9 cellular contexts compared by ENCODE assay signal in genomic region chr10:103472005-103472404, GRCh38. TPM values are rescaled to one million over a fixed set of nuclear protein-coding genes. Genes with fewer than 3 reads are reported as not detected.
DNase-seq lines count a peak whose midpoint lies in the region; ATAC-seq, FAIRE-seq and TF ChIP-seq lines count a peak whose summit lies in the region.
"Had no signal": no experiment of that assay in that cellular context is flagged by ENCODE, and none has a peak within 500 bp of the region (broad histone marks: within the 10 kb centered on the region; RNA-seq: fewer than 3 reads in every experiment).

No MANE protein-coding gene starts in this region.

- H4K5ac ChIP-seq in H1 (ENCODE audit: insufficient read length, low read depth, low read length) = no peak overlapping the region

- TF ChIP-seq RAD21 in H1 (IDR thresholded peaks at IDR 0.05 in 1 of 2, conservative IDR thresholded peaks at IDR 0.05 in 1 of 2; ENCODE audit: low read depth in 2 of 2, low read length in 2 of 2) = no peak

- no peak for FAIRE-seq in H1 (lab: Jason Lieb, UNC)

- no peak overlapping the region for H3K27ac ChIP-seq in CD8-positive, alpha-beta memory T cell (ENCODE audit: low read depth, low read length)
- H3K27ac ChIP-seq in H1 (ENCODE audit: low read depth, low read length) = no peak overlapping the region

- no peak overlapping the region for H4K8ac ChIP-seq in H1 (ENCODE audit: extremely low read depth, insufficient read depth, low read length)

- H3K4me3 Mint-ChIP-seq in CD8-positive, alpha-beta memory T cell = peak overlapping the region in 5 of 7 donors; percentile 77 to 88 (median 80)

- no peak overlapping the region for H3K56ac ChIP-seq in H1 (replicated peaks; ENCODE audit: insufficient read length, low read depth, low read length)

- H4K91ac ChIP-seq in H1 (replicated peaks; ENCODE audit: insufficient read length, low read length) = peak overlapping the region; percentile 62

- peaks cover 0 to 2% (median 0%) of the 10 kb centered on the region in 3 donors for H3K36me3 Mint-ChIP-seq in CD8-positive, alpha-beta memory T cell

- H3K23me2 ChIP-seq in H1 (ENCODE audit: low read depth, low read length) = peaks cover 4% of the 10 kb centered on the region; the same call in 1 of the 2 replicates

- H3K14ac ChIP-seq in H1 (ENCODE audit: insufficient read length) = no peak overlapping the region

- no peak for TF ChIP-seq POLR2A in H1 (IDR thresholded peaks at IDR 0.05; ENCODE audit: control extremely low read depth in 1 of 2, low read depth in 2 of 2, low read length in 2 of 2)

- H3K4me1 ChIP-seq in CD8-positive, alpha-beta memory T cell (ENCODE audit: insufficient read depth, low read length) = peaks cover 31% of the 10 kb centered on the region
- H3K4me1 ChIP-seq in Loucy (ENCODE audit: insufficient read depth, low read length, poor library complexity, severe bottlenecking) (peaks cover 64% of the 10 kb centered on the region), H1 (replicated peaks in 1 of 4; ENCODE audit: control insufficient read depth in 3 of 4, insufficient read depth in 4 of 4, low read length in 3 of 4) (peaks cover 0 to 16% (median 9%) of the 10 kb centered on the region in 4 experiments; a peak in 6 of 7 replicates)

- H3K4ac ChIP-seq in H1 (replicated peaks; ENCODE audit: insufficient read length, low read depth, low read length) = no peak overlapping the region

- no peak for TF ChIP-seq CTCF in Loucy (conservative IDR thresholded peaks at IDR 0.05; ENCODE audit: low read length)
- no peak for TF ChIP-seq CTCF in H1 (IDR thresholded peaks at IDR 0.05; ENCODE audit: control extremely low read depth in 1 of 3, insufficient read depth in 1 of 3, low read depth in 1 of 3, low read length in 3 of 3)

- TF ChIP-seq EP300 in H1 (IDR thresholded peaks at IDR 0.05; ENCODE audit: borderline replicate concordance in 1 of 2, low read depth in 2 of 2, low read length in 2 of 2) = no peak

- H3K9ac ChIP-seq in Loucy (ENCODE audit: low read depth, low read length, poor library complexity, severe bottlenecking) (peak overlapping the region; percentile 81), H1 (replicated peaks in 1 of 4; ENCODE audit: extremely low read depth in 1 of 4, low read depth in 3 of 4, low read length in 3 of 4) (no peak overlapping the region)

- no peaks in the 10 kb centered on the region for H3K36me3 ChIP-seq in CD8-positive, alpha-beta memory T cell (ENCODE audit: insufficient read depth, low read length)
- H3K36me3 ChIP-seq in Loucy (ENCODE audit: insufficient read depth, low read length) (no peaks in the 10 kb centered on the region), H1 (ENCODE audit: control insufficient read depth in 2 of 4, insufficient read depth in 4 of 4, low read length in 3 of 4) (no peaks in the 10 kb centered on the region)

- H2BK120ac ChIP-seq in H1 (replicated peaks; ENCODE audit: low read depth, low read length) = no peak overlapping the region

- H2BK20ac ChIP-seq in H1 (ENCODE audit: low read length) = 0 out of 2 replicates have a peak overlapping the region, but pooled peaks have one; percentile 32

- no peaks in the 10 kb centered on the region for H3K79me2 ChIP-seq in Loucy (ENCODE audit: insufficient read depth, low read length)
- H3K79me2 ChIP-seq in H1 (ENCODE audit: control insufficient read depth in 1 of 2, insufficient read depth in 2 of 2, low read length in 2 of 2) = no peaks in the 10 kb centered on the region

- no peak overlapping the region for H2AK5ac ChIP-seq in H1 (ENCODE audit: low read depth, low read length)

- peaks cover 45 to 72% (median 55%) of the 10 kb centered on the region in 3 donors for H3K4me1 Mint-ChIP-seq in CD8-positive, alpha-beta memory T cell

- H3K27ac Mint-ChIP-seq in CD8-positive, alpha-beta memory T cell = peak overlapping the region; percentile 78 to 98 (median 94)

- intact Hi-C loops in head of caudate nucleus (cut with DNase I) = no loop called here

- H3K9me2 ChIP-seq in Loucy (replicated peaks; ENCODE audit: low read depth, low read length) = no peaks in the 10 kb centered on the region

- H4K20me1 ChIP-seq in Loucy (ENCODE audit: insufficient read depth, low read length, poor library complexity, severe bottlenecking) (no peaks in the 10 kb centered on the region), H1 (replicated peaks in 1 of 2; ENCODE audit: control insufficient read depth in 1 of 2, insufficient read depth in 2 of 2, low read length in 2 of 2) (no peaks in the 10 kb centered on the region)

- no peaks in the 10 kb centered on the region for H3K9me3 ChIP-seq in CD8-positive, alpha-beta memory T cell (ENCODE audit: low read length)
- H3K9me3 ChIP-seq in Loucy (ENCODE audit: insufficient read depth, low read depth, low read length) (no peaks in the 10 kb centered on the region), H1 (ENCODE audit: insufficient read depth in 2 of 2, low read depth in 1 of 2, low read length in 1 of 2) (no peaks in the 10 kb centered on the region)

- H2AFZ ChIP-seq in Loucy (ENCODE audit: low read length) (no peak overlapping the region), H1 (ENCODE audit: low read length) (no peak overlapping the region)

- CTCF ChIA-PET in CD8-positive, alpha-beta memory T cell (lab: Charles Lee) = interaction anchor here (1.1 to 3.0 kb wide), 4 partner anchors 9 to 55 kb away, joined by 3 to 15 read pairs (median 11); partner anchors contain the start of gene CALHM2
- CTCF ChIA-PET in H1 (lab: Charles Lee; ENCODE audit: partially characterized antibody) = interaction anchor here (0.8 to 9.0 kb wide), 8 partner anchors 8 to 92 kb away, joined by 3 to 71 read pairs (median 4); no protein-coding TSS in a partner anchor

- H3K79me1 ChIP-seq in H1 (ENCODE audit: low read depth, low read length) = no peaks in the 10 kb centered on the region

- WGBS in H1 (ENCODE audit: extremely low coverage in 1 of 2, insufficient coverage in 1 of 2, insufficient read length in 1 of 2, insufficient replicate concordance in 2 of 2, low coverage in 1 of 2, low lambda C conversion rate in 2 of 2, missing lambda C conversion rate in 1 of 2), 2 experiments = 73% methylated on average over 2 of the region's 2 CpGs; no CpG with 5 or more reads in 1 of the 2 experiments

- H2BK15ac ChIP-seq in H1 (ENCODE audit: low read length) = no peak overlapping the region

- peak overlapping the region; percentile 77 for H3K4me2 ChIP-seq in Loucy (ENCODE audit: low read depth, low read length, poor library complexity, severe bottlenecking)
- no peak overlapping the region for H3K4me2 ChIP-seq in H1 (ENCODE audit: insufficient read depth in 1 of 2, low read depth in 2 of 2, low read length in 2 of 2)

- no peak overlapping the region for H3K4me3 ChIP-seq in CD8-positive, alpha-beta memory T cell (ENCODE audit: low read length)
- H3K4me3 ChIP-seq in Loucy (ENCODE audit: low read length, poor library complexity, severe bottlenecking) (peak overlapping the region; percentile 64), H1 (ENCODE audit: extremely low read depth in 1 of 4, insufficient read depth in 2 of 4, low read depth in 3 of 4, low read length in 4 of 4) (no peak overlapping the region)

- peak overlapping the region; percentile 39; the same call in 1 of the 2 replicates for H2BK12ac ChIP-seq in H1 (ENCODE audit: low read depth, low read length)

- no peak overlapping the region for H3K18ac ChIP-seq in H1 (ENCODE audit: extremely low read depth, low read length)

- no peaks in the 10 kb centered on the region for H3K27me3 ChIP-seq in CD8-positive, alpha-beta memory T cell (ENCODE audit: insufficient read depth, low read length, poor library complexity, severe bottlenecking)
- H3K27me3 ChIP-seq in Loucy (ENCODE audit: insufficient read depth, low read length, poor library complexity, severe bottlenecking) = no peaks in the 10 kb centered on the region
- no peaks in the 10 kb centered on the region; a peak in 2 of 7 replicates for H3K27me3 ChIP-seq in H1 (replicated peaks in 1 of 4; ENCODE audit: control insufficient read depth in 3 of 4, extremely low read depth in 1 of 4, insufficient read depth in 3 of 4, low read length in 3 of 4)

- no peak overlapping the region for H3K23ac ChIP-seq in H1 (ENCODE audit: insufficient read length)

- H3K27me3 Mint-ChIP-seq in CD8-positive, alpha-beta memory T cell = no peaks in the 10 kb centered on the region

- no peaks in the 10 kb centered on the region for H3K9me3 Mint-ChIP-seq in CD8-positive, alpha-beta memory T cell

- POLR2A ChIA-PET in CD8-positive, alpha-beta memory T cell (lab: Charles Lee) = interaction anchor here (0.9 to 4.5 kb wide), 3 partner anchors 9 to 21 kb away, joined by 3 to 25 read pairs (median 5); partner anchors contain the start of gene CALHM2
- POLR2A ChIA-PET in H1 (lab: Charles Lee; ENCODE audit: partially characterized antibody) = interaction anchor here (1.2 to 1.6 kb wide), 3 partner anchors 11 to 17 kb away, joined by 3 read pairs; partner anchors contain the start of gene CALHM1

- ATAC-seq in GM19324 (IDR thresholded peaks at IDR 0.05; ENCODE audit: low FRiP score, unreplicated experiment) (peak; percentile 38), GM21526 (IDR thresholded peaks at IDR 0.05; ENCODE audit: low FRiP score, unreplicated experiment) (no peak)

- no peak for DNase-seq in CD8-positive, alpha-beta memory T cell
- no peak for DNase-seq in H1 (ENCODE audit: low read depth in 1 of 2, low spot score in 2 of 2)
- no peak for DNase-seq in head of caudate nucleus
- no peak for DNase-seq in 8988T
- DNase-seq in foreskin melanocyte = no peak

- H3F3A ChIP-seq in Loucy (ENCODE audit: low read depth) = peaks cover 6% of the 10 kb centered on the region; the same call in 1 of the 2 replicates

- H2BK5ac ChIP-seq in H1 (ENCODE audit: low read depth, low read length) = no peak overlapping the region

RNA-seq across cellular contexts. Expression of gene CALHM3, which starts 7.0 kb away (rescaled TPM):
- not detected for total RNA-seq in CD8-positive, alpha-beta memory T cell
- polyA plus RNA-seq in CD8-positive, alpha-beta memory T cell = not detected
- total RNA-seq in H1 (2021; fragmentation: NEBNext Ultra II Directional; extraction: Animal tissue kit (Norgen Biotek cat#: 25700)) = 0.17 TPM in 1 of 2 replicates, not detected in the other
- polyA plus RNA-seq in H1 (2011; rRNA removed) = 0.42 and 0.60 TPM in 2 replicates
- 0.58 TPM for polyA plus RNA-seq in H1 (2011; cell fraction: cytosol; rRNA removed)
- 0.23 TPM for polyA plus RNA-seq in H1 (2011; cell fraction: nucleus; rRNA removed)
- 0.21 to 0.32 TPM (median 0.25 TPM) in 3 of 4 replicates, not detected in the other for polyA plus RNA-seq in H1 (2012, experiment 1 of 2)
- polyA plus RNA-seq in H1 (2012, experiment 2 of 2) = not detected
- polyA plus RNA-seq in H1 (2013, experiment 1 of 2) = 0.34 TPM
- 0.28 TPM for polyA plus RNA-seq in H1 (2013, experiment 2 of 2)
- 0.29 TPM in 1 of 2 replicates, not detected in the other for polyA minus RNA-seq in H1 (2011; rRNA and poly(A)+ RNA removed)
- not detected for polyA minus RNA-seq in H1 (2011; cell fraction: cytosol; rRNA and poly(A)+ RNA removed)
- not detected for polyA minus RNA-seq in H1 (2011; cell fraction: nucleus; rRNA and poly(A)+ RNA removed)
- total RNA-seq: NCI-H460 had no signal

RNA-seq across cellular contexts. Expression of gene CALHM1, which starts 13.3 kb away (rescaled TPM):
- not detected for total RNA-seq in CD8-positive, alpha-beta memory T cell
- not detected for polyA plus RNA-seq in CD8-positive, alpha-beta memory T cell
- total RNA-seq in H1 (2021; fragmentation: NEBNext Ultra II Directional; extraction: Animal tissue kit (Norgen Biotek cat#: 25700)) = 0.34 TPM in 1 of 2 replicates, not detected in the other
- 0.29 and 0.49 TPM in 2 replicates for polyA plus RNA-seq in H1 (2011; rRNA removed)
- 0.43 TPM for polyA plus RNA-seq in H1 (2011; cell fraction: cytosol; rRNA removed)
- polyA plus RNA-seq in H1 (2011; cell fraction: nucleus; rRNA removed) = 0.46 TPM
- polyA plus RNA-seq in H1 (2012, experiment 1 of 2) = 0.18 to 0.40 TPM (median 0.36 TPM) in 4 replicates
- 0.21 TPM for polyA plus RNA-seq in H1 (2012, experiment 2 of 2)
- polyA plus RNA-seq in H1 (2013, experiment 1 of 2) = 0.26 TPM
- polyA plus RNA-seq in H1 (2013, experiment 2 of 2) = 0.37 TPM
- 0.25 and 0.37 TPM in 2 replicates for polyA minus RNA-seq in H1 (2011; rRNA and poly(A)+ RNA removed)
- polyA minus RNA-seq in H1 (2011; cell fraction: cytosol; rRNA and poly(A)+ RNA removed) = not detected
- 1.4 TPM for polyA minus RNA-seq in H1 (2011; cell fraction: nucleus; rRNA and poly(A)+ RNA removed)
- total RNA-seq: NCI-H460 had no signal

RNA-seq across cellular contexts. Expression of gene CALHM2, which starts 19.8 kb away (rescaled TPM):
- total RNA-seq in CD8-positive, alpha-beta memory T cell = 10 to 100 TPM; 20.4 to 22.2 TPM
- polyA plus RNA-seq in CD8-positive, alpha-beta memory T cell = 92.7 TPM
- total RNA-seq in H1 (2021; fragmentation: NEBNext Ultra II Directional; extraction: Animal tissue kit (Norgen Biotek cat#: 25700)) = 1.2 and 1.9 TPM in 2 replicates
- polyA plus RNA-seq in H1 (2011; rRNA removed) = 2.4 and 2.5 TPM in 2 replicates
- polyA plus RNA-seq in H1 (2011; cell fraction: cytosol; rRNA removed) = 2.3 TPM
- 3.2 TPM for polyA plus RNA-seq in H1 (2011; cell fraction: nucleus; rRNA removed)
- polyA plus RNA-seq in H1 (2012, experiment 1 of 2) = 3.0 to 5.8 TPM (median 4.1 TPM) in 4 replicates
- polyA plus RNA-seq in H1 (2012, experiment 2 of 2) = 1.7 TPM
- polyA plus RNA-seq in H1 (2013, experiment 1 of 2) = 1.4 TPM
- polyA plus RNA-seq in H1 (2013, experiment 2 of 2) = 1.1 TPM
- polyA minus RNA-seq in H1 (2011; rRNA and poly(A)+ RNA removed) = 1.8 and 2.3 TPM in 2 replicates
- polyA minus RNA-seq in H1 (2011; cell fraction: cytosol; rRNA and poly(A)+ RNA removed) = 0.81 TPM
- 4.2 TPM for polyA minus RNA-seq in H1 (2011; cell fraction: nucleus; rRNA and poly(A)+ RNA removed)

RNA-seq across cellular contexts. Expression of gene NEURL1, which starts 21.5 kb away (rescaled TPM):
- 1 to 10 TPM; 1.5 to 1.6 TPM for total RNA-seq in CD8-positive, alpha-beta memory T cell
- 0.69 TPM for polyA plus RNA-seq in CD8-positive, alpha-beta memory T cell
- 0.58 and 0.73 TPM in 2 replicates for total RNA-seq in H1 (2021; fragmentation: NEBNext Ultra II Directional; extraction: Animal tissue kit (Norgen Biotek cat#: 25700))
- polyA plus RNA-seq in H1 (2011; rRNA removed) = 0.52 and 0.54 TPM in 2 replicates
- 0.63 TPM for polyA plus RNA-seq in H1 (2011; cell fraction: cytosol; rRNA removed)
- 1.5 TPM for polyA plus RNA-seq in H1 (2011; cell fraction: nucleus; rRNA removed)
- polyA plus RNA-seq in H1 (2012, experiment 1 of 2) = 0.19 to 0.70 TPM (median 0.36 TPM) in 4 replicates
- 0.28 TPM for polyA plus RNA-seq in H1 (2012, experiment 2 of 2)
- polyA plus RNA-seq in H1 (2013, experiment 1 of 2) = 0.61 TPM
- polyA plus RNA-seq in H1 (2013, experiment 2 of 2) = 0.39 TPM
- polyA minus RNA-seq in H1 (2011; rRNA and poly(A)+ RNA removed) = 0.09 and 0.15 TPM in 2 replicates
- not detected for polyA minus RNA-seq in H1 (2011; cell fraction: cytosol; rRNA and poly(A)+ RNA removed)
- 0.80 TPM for polyA minus RNA-seq in H1 (2011; cell fraction: nucleus; rRNA and poly(A)+ RNA removed)
- total RNA-seq: NCI-H460 had no signal
